9 cellular contexts compared by ENCODE assay signal in genomic region chr22:37373451-37373850, GRCh38.
"Had no signal": no experiment of that assay in that cellular context is flagged by ENCODE, and none has a peak within 500 bp of the region (broad histone marks: within the 10 kb centered on the region; RNA-seq: fewer than 3 reads in every experiment).

No MANE protein-coding gene starts in this region.

- H3K4me2 ChIP-seq: GM23338 had no signal

- H3K4me1 ChIP-seq: HAP-1 had no signal

- H3K9ac ChIP-seq: GM23248 had no signal

- H3K9me3 ChIP-seq: HAP-1 had no signal

- H3K27ac ChIP-seq: GM23248 had no signal

- H3K36me3 ChIP-seq: HAP-1 had no signal

- DNase-seq: GM23248, GOT3, H7, H9, HCEC 1CT, HFFc6 had no signal

- ATAC-seq: GM23338, HCT116 had no signal

- H3K4me3 ChIP-seq: GM23248, GM23338, HAP-1 had no signal

- H2AFZ ChIP-seq: GM23248, GM23338 had no signal
